In genomic region chrX:30151964-30152363, GRCh38 we compare ENCODE assay signal across 1 cellular context.
TF ChIP-seq lines count a peak whose summit lies in the region.

No MANE protein-coding gene starts in this region.

TF ChIP-seq in IMR-90, 13 proteins besides CTCF, POLR2A, EP300 and RAD21 (continued from another document):
- TF ChIP-seq USF2 (IDR thresholded peaks at IDR 0.05; ENCODE audit: low read depth, low read length) = no peak
- no peak for TF ChIP-seq NFE2L2 (IDR thresholded peaks at IDR 0.05; ENCODE audit: low read depth, low read length)
- TF ChIP-seq FOS (IDR thresholded peaks at IDR 0.05; ENCODE audit: low read depth, low read length) = no peak
- no peak for TF ChIP-seq BHLHE40 (IDR thresholded peaks at IDR 0.05; ENCODE audit: low read depth, low read length)
- TF ChIP-seq RFX5 (IDR thresholded peaks at IDR 0.05; ENCODE audit: low read depth, low read length) = no peak
- no peak for TF ChIP-seq MAFK (IDR thresholded peaks at IDR 0.05; ENCODE audit: low read depth, low read length)
- TF ChIP-seq CHD1 (IDR thresholded peaks at IDR 0.05; ENCODE audit: low read depth, low read length) = no peak
- TF ChIP-seq MAZ (IDR thresholded peaks at IDR 0.05; ENCODE audit: borderline replicate concordance, low read depth, low read length) = no peak
- TF ChIP-seq RCOR1 (IDR thresholded peaks at IDR 0.05; ENCODE audit: insufficient replicate concordance, low read length) = no peak
